ENCODE assay signal across 20 cellular contexts in the genomic region with DNA sequence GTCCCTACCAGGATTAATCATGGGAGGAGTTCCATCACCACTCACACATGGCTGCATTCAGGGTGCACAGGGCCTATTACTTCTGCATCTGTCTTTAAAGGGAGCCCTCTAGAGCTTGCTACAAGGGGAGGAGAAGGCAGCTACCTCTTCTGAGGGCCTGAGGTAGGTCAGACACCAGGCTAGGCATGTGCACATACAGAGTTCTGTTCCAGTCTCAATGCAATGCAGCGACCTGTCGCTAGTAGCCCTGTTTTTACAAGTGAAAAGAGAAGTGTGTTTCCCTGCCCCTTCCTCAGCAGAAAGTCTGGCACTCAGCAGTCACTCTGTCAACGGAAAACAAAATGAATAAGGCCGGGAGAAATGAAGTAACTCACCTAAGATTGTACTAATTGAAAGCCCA.
"Had no signal": no experiment of that assay in that cellular context is flagged by ENCODE, and none has a peak within 500 bp of the region (broad histone marks: within the 10 kb centered on the region; RNA-seq: fewer than 3 reads in every experiment).

No MANE protein-coding gene starts in this region.

- H3K4me3 ChIP-seq: colonic mucosa, heart right ventricle, left lung, lower lobe of right lung, pancreas, tibial artery, upper lobe of left lung, uterus had no signal

- H3K4me1 ChIP-seq: colonic mucosa, heart right ventricle, left lung, lower lobe of right lung, pancreas, tibial artery, upper lobe of left lung, uterus had no signal

- H3K27me3 Mint-ChIP-seq: memory B cell, naive B cell, progenitor cell of endocrine pancreas had no signal

- H3K9me3 ChIP-seq: colonic mucosa, heart right ventricle, left lung, lower lobe of right lung, pancreas, tibial artery, upper lobe of left lung, uterus had no signal

- H3K27ac Mint-ChIP-seq: memory B cell; naive B cell; nephron; progenitor cell of endocrine pancreas; stimulated activated effector memory CD8-positive, alpha-beta T cell treated with anti-CD3 and anti-CD28 coated beads, Interleukin-12 subunit alpha, Interleukin-12 subunit beta, amount 100 ng/mL, for 72 hours had no signal

- H3K4me3 Mint-ChIP-seq: memory B cell; naive B cell; nephron; stimulated activated effector memory CD8-positive, alpha-beta T cell treated with anti-CD3 and anti-CD28 coated beads, Interleukin-12 subunit alpha, Interleukin-12 subunit beta, amount 100 ng/mL, for 72 hours had no signal

- H3K4me1 Mint-ChIP-seq: memory B cell; naive B cell; nephron; stimulated activated effector memory CD8-positive, alpha-beta T cell treated with anti-CD3 and anti-CD28 coated beads, Interleukin-12 subunit alpha, Interleukin-12 subunit beta, amount 100 ng/mL, for 72 hours had no signal

- H3K36me3 Mint-ChIP-seq: memory B cell; naive B cell; stimulated activated effector memory CD8-positive, alpha-beta T cell treated with anti-CD3 and anti-CD28 coated beads, Interleukin-12 subunit alpha, Interleukin-12 subunit beta, amount 100 ng/mL, for 72 hours had no signal

- H3K27ac ChIP-seq: colonic mucosa, heart right ventricle, left lung, lower lobe of right lung, pancreas, tibial artery, upper lobe of left lung, uterus had no signal

- DNase-seq: colonic mucosa; dermis blood vessel endothelial cell; heart right ventricle; hypothalamus; left lung; lower lobe of right lung; naive B cell; occipital lobe; pancreas; right cardiac atrium; small intestine; stimulated activated CD4-positive, alpha-beta T cell treated with anti-CD3 and anti-CD28 coated beads, Interleukin-12 subunit alpha, Interleukin-12 subunit beta, amount 100 ng/mL, for 4 hours; stimulated activated naive CD8-positive, alpha-beta T cell treated with anti-CD3 and anti-CD28 coated beads, Interleukin-15, Interleukin-2, amounts not matched to agents 100 U/mL and 50 U/mL, for 24 hours; tibial artery; upper lobe of left lung; uterus had no signal

- H3K36me3 ChIP-seq: colonic mucosa, heart right ventricle, left lung, lower lobe of right lung, pancreas, tibial artery, upper lobe of left lung, uterus had no signal

- H3K9me3 Mint-ChIP-seq: nephron had no signal

- H3K27me3 ChIP-seq: colonic mucosa, heart right ventricle, left lung, pancreas, tibial artery, upper lobe of left lung, uterus had no signal
